In genomic region chr12:104319918-104320626, GRCh38 we compare ENCODE assay signal across 1 cellular context.
A peak's percentile ranks its signal among the peaks of the same experiment; 100 is the strongest.
TF ChIP-seq lines count a peak whose summit lies in the region.

No MANE protein-coding gene starts in this region.

TF ChIP-seq in A549, 52 proteins besides CTCF, POLR2A, EP300 and RAD21 (continued from another document):
- TF ChIP-seq BCL3 (IDR thresholded peaks at IDR 0.05) (no peak), HOXB5 (CRISPR knock-in tag; IDR thresholded peaks at IDR 0.05) (peak; percentile 24; the same call in 1 of the 2 replicates), ELK1 (IDR thresholded peaks at IDR 0.05; ENCODE audit: low read depth, low read length) (no peak), TP53 (CRISPR knock-in tag; IDR thresholded peaks at IDR 0.05) (peak; percentile 92), ZC3H11A (IDR thresholded peaks at IDR 0.05) (no peak), TFCP2L1 (CRISPR knock-in tag; IDR thresholded peaks at IDR 0.05) (peak; percentile 46; the same call in 1 of the 2 replicates), HEYL (CRISPR knock-in tag; IDR thresholded peaks at IDR 0.05) (no peak), CEBPB (IDR thresholded peaks at IDR 0.05) (no peak), CHD2 (IDR thresholded peaks at IDR 0.05; ENCODE audit: low read length, partially characterized antibody) (no peak), POLR2AphosphoS2 (conservative IDR thresholded peaks at IDR 0.05; ENCODE audit: low read length) (peak; percentile 97), E2F6 (IDR thresholded peaks at IDR 0.05; ENCODE audit: borderline replicate concordance, low read depth) (no peak), ATOH8 (CRISPR knock-in tag; IDR thresholded peaks at IDR 0.05; ENCODE audit: low read depth) (no peak), MAZ (IDR thresholded peaks at IDR 0.05; ENCODE audit: borderline replicate concordance, low read depth, low read length) (no peak), FOSB (CRISPR knock-in tag; IDR thresholded peaks at IDR 0.05) (peak; percentile 91), HOXA7 (CRISPR knock-in tag; IDR thresholded peaks at IDR 0.05) (peak; percentile 86), SREBF2 (IDR thresholded peaks at IDR 0.05) (no peak), RCOR1 (IDR thresholded peaks at IDR 0.05; ENCODE audit: low read depth, low read length) (no peak), CBX2 (IDR thresholded peaks at IDR 0.05; ENCODE audit: borderline replicate concordance, low read depth) (no peak), RARB (CRISPR knock-in tag; IDR thresholded peaks at IDR 0.05) (peak; percentile 12; the same call in 1 of the 2 replicates)
